In genomic region chr3:42721690-42722089, GRCh38 we compare ENCODE assay signal across 27 cellular contexts. TPM values are rescaled to one million over a fixed set of nuclear protein-coding genes. Genes with fewer than 3 reads are reported as not detected.
DNase-seq lines count a peak whose midpoint lies in the region; ATAC-seq and TF ChIP-seq lines count a peak whose summit lies in the region.
"Had no signal": no experiment of that assay in that cellular context is flagged by ENCODE, and none has a peak within 500 bp of the region (broad histone marks: within the 10 kb centered on the region; RNA-seq: fewer than 3 reads in every experiment).

No MANE protein-coding gene starts in this region.

- H3K36me3 Mint-ChIP-seq in immature natural killer cell (no peaks in the 10 kb centered on the region), HFFc6 (ENCODE audit: low read depth) (no peaks in the 10 kb centered on the region)
- H3K36me3 Mint-ChIP-seq: CD8-positive, alpha-beta T cell had no signal

- DNase-seq in Right ventricle myocardium superior (no peak), Right ventricle myocardium inferior (ENCODE audit: missing footprints) (no peak), left ventricle myocardium superior (no peak), putamen (ENCODE audit: low spot score) (peak; percentile 91), immature natural killer cell (no peak), HFFc6 (no peak)
- DNase-seq: activated CD4-positive, alpha-beta T cell treated with anti-CD3 and anti-CD28 coated beads for 36 hours; activated naive CD4-positive, alpha-beta T cell treated with anti-CD3 and anti-CD28 coated beads for 36 hours; activated T-cell treated with anti-CD3 and anti-CD28 coated beads, Interleukin-2, amount 50 U/mL, for 4 hours; amniotic stem cell; CD8-positive, alpha-beta T cell; kidney; mammary epithelial cell; NCI-H1048; NCI-H1930; NCI-H69; SK-N-SH; small intestine; stimulated activated CD4-positive, alpha-beta T cell treated with anti-CD3 and anti-CD28 coated beads, Interleukin-2, amount 100 ng/mL, for 24 hours; T-helper 2 cell had no signal

- H3K4me1 Mint-ChIP-seq in immature natural killer cell (no peaks in the 10 kb centered on the region), HFFc6 (ENCODE audit: low read depth) (no peaks in the 10 kb centered on the region; the same call in 1 of the 2 replicates)
- H3K4me1 Mint-ChIP-seq: activated CD4-positive, alpha-beta T cell treated with anti-CD3 and anti-CD28 coated beads for 36 hours had no signal

- ATAC-seq in Right ventricle myocardium superior (ENCODE audit: poor library complexity) (peak; percentile 48), Right ventricle myocardium inferior (no peak), left ventricle myocardium superior (peak; percentile 50), GM18498 (IDR thresholded peaks at IDR 0.05; ENCODE audit: unreplicated experiment) (no peak), HG02798 (IDR thresholded peaks at IDR 0.05; ENCODE audit: poor library complexity, unreplicated experiment) (no peak)
- ATAC-seq: activated CD4-positive, alpha-beta T cell treated with anti-CD3 and anti-CD28 coated beads for 36 hours; activated T-cell treated with anti-CD3 and anti-CD28 coated beads, Interleukin-2, amount 50 U/mL, for 4 hours; CD8-positive, alpha-beta T cell had no signal

- TF ChIP-seq CTCF in HFFc6 (IDR thresholded peaks at IDR 0.05) = no peak

- peaks cover 0 to 2% (median 0%) of the 10 kb centered on the region in 6 donors for H3K9me3 Mint-ChIP-seq in immature natural killer cell
- no peaks in the 10 kb centered on the region for H3K9me3 Mint-ChIP-seq in HFFc6
- H3K9me3 Mint-ChIP-seq: activated naive CD4-positive, alpha-beta T cell treated with anti-CD3 and anti-CD28 coated beads for 36 hours; activated T-cell treated with anti-CD3 and anti-CD28 coated beads, Interleukin-2, amount 50 U/mL, for 4 hours; CD8-positive, alpha-beta T cell had no signal

- H3K27me3 Mint-ChIP-seq in immature natural killer cell (ENCODE audit: low read depth in 3 of 3) = peaks cover 2 to 5% (median 3%) of the 10 kb centered on the region in 3 donors
- peaks cover 29% of the 10 kb centered on the region for H3K27me3 Mint-ChIP-seq in HFFc6 (ENCODE audit: insufficient read depth)

- H3K27ac Mint-ChIP-seq in immature natural killer cell (no peak overlapping the region), HFFc6 (no peak overlapping the region)
- H3K27ac Mint-ChIP-seq: activated CD4-positive, alpha-beta T cell treated with anti-CD3 and anti-CD28 coated beads for 36 hours; activated naive CD4-positive, alpha-beta T cell treated with anti-CD3 and anti-CD28 coated beads for 36 hours; CD8-positive, alpha-beta T cell had no signal

- H3K4me3 Mint-ChIP-seq in immature natural killer cell = no peak overlapping the region
- no peak overlapping the region for H3K4me3 Mint-ChIP-seq in HFFc6
- H3K4me3 Mint-ChIP-seq: activated CD4-positive, alpha-beta T cell treated with anti-CD3 and anti-CD28 coated beads for 36 hours; activated naive CD4-positive, alpha-beta T cell treated with anti-CD3 and anti-CD28 coated beads for 36 hours; activated T-cell treated with anti-CD3 and anti-CD28 coated beads, Interleukin-2, amount 50 U/mL, for 4 hours; CD8-positive, alpha-beta T cell had no signal

- intact Hi-C loops in Right ventricle myocardium superior (cut with DNase I) = no loop called here
- intact Hi-C loops in Right ventricle myocardium inferior (cut with DNase I) = no loop called here
- intact Hi-C loops in left ventricle myocardium superior (cut with micrococcal nuclease) = no loop called here

RNA-seq across cellular contexts. Expression of gene HHATL, which starts 19.1 kb away (rescaled TPM):
- total RNA-seq in Right ventricle myocardium superior = 486 TPM
- 440 TPM for total RNA-seq in Right ventricle myocardium inferior
- 463 TPM for total RNA-seq in left ventricle myocardium superior
- not detected for polyA plus RNA-seq in immature natural killer cell
- not detected for total RNA-seq in HFFc6 (2021; fragmentation: NEBNext Ultra II Directional; extraction: Animal tissue kit (Norgen Biotek cat#: 25700))
- total RNA-seq: activated CD4-positive, alpha-beta T cell treated with anti-CD3 and anti-CD28 coated beads for 36 hours; activated CD8-positive, alpha-beta memory T cell treated with anti-CD3 and anti-CD28 coated beads for 36 hours; activated naive CD4-positive, alpha-beta T cell treated with anti-CD3 and anti-CD28 coated beads for 36 hours; activated T-cell treated with anti-CD3 and anti-CD28 coated beads, Interleukin-2, amount 50 U/mL, for 4 hours; CD8-positive, alpha-beta T cell; endothelial cell of umbilical vein; kidney; mammary epithelial cell; pulmonary artery endothelial cell; RPMI7951 had no signal
- polyA plus RNA-seq: endothelial cell of umbilical vein, mammary epithelial cell, SK-N-SH had no signal

RNA-seq across cellular contexts. Expression of gene KLHL40, which starts 36.4 kb away (rescaled TPM):
- total RNA-seq in Right ventricle myocardium superior (0.11 TPM), Right ventricle myocardium inferior (not detected), left ventricle myocardium superior (0.12 TPM)
- polyA plus RNA-seq in immature natural killer cell = not detected
- total RNA-seq in HFFc6 (2021; fragmentation: NEBNext Ultra II Directional; extraction: Animal tissue kit (Norgen Biotek cat#: 25700)) = not detected
- total RNA-seq: activated CD4-positive, alpha-beta T cell treated with anti-CD3 and anti-CD28 coated beads for 36 hours; activated CD8-positive, alpha-beta memory T cell treated with anti-CD3 and anti-CD28 coated beads for 36 hours; activated naive CD4-positive, alpha-beta T cell treated with anti-CD3 and anti-CD28 coated beads for 36 hours; activated T-cell treated with anti-CD3 and anti-CD28 coated beads, Interleukin-2, amount 50 U/mL, for 4 hours; CD8-positive, alpha-beta T cell; endothelial cell of umbilical vein; kidney; mammary epithelial cell; pulmonary artery endothelial cell; RPMI7951; suprapubic skin had no signal
- polyA plus RNA-seq: endothelial cell of umbilical vein, mammary epithelial cell, SK-N-SH had no signal

RNA-seq across cellular contexts. Expression of gene CCDC13, which starts 51.4 kb away (rescaled TPM):
- total RNA-seq in Right ventricle myocardium superior (0.24 TPM), Right ventricle myocardium inferior (0.41 TPM), left ventricle myocardium superior (0.17 TPM)
- 1 to 10 TPM in 1 of 3 donors, under 1 TPM in 1, not detected in 1; 0.61 to 1.1 TPM for polyA plus RNA-seq in immature natural killer cell
- under 1 TPM in 4 of 6 experiments, not detected in 2; 0.17 to 0.47 (median 0.30) TPM for total RNA-seq in HFFc6 (2021; fragmentation: NEBNext Ultra II Directional; extraction: Animal tissue kit (Norgen Biotek cat#: 25700))

Comparison
In these comparisons a context has a peak if more than half of its experiments do, and no peak if none do; other contexts are left out.
1. ATAC-seq: peak in Right ventricle myocardium superior (single experiment) and left ventricle myocardium superior (single experiment); none in Right ventricle myocardium inferior (single experiment), GM18498 (single experiment) and HG02798 (single experiment).
2. RNA of gene HHATL, which starts 19.1 kb away (total RNA-seq): 486 TPM in Right ventricle myocardium superior (single experiment), 463 TPM in left ventricle myocardium superior (single experiment) and 440 TPM in Right ventricle myocardium inferior (single experiment); not detected in HFFc6; every median in the first group is over 100 times any median in the second.